9 cellular contexts compared by ENCODE assay signal in genomic region chr2:190409616-190410015, GRCh38. TPM values are rescaled to one million over a fixed set of nuclear protein-coding genes. Genes with fewer than 3 reads are reported as not detected.
DNase-seq lines count a peak whose midpoint lies in the region; ATAC-seq and TF ChIP-seq lines count a peak whose summit lies in the region.
"Had no signal": no experiment of that assay in that cellular context is flagged by ENCODE, and none has a peak within 500 bp of the region (broad histone marks: within the 10 kb centered on the region; RNA-seq: fewer than 3 reads in every experiment).

No MANE protein-coding gene starts in this region.

- no peak for ATAC-seq in CD4-positive, alpha-beta T cell (ENCODE audit: poor library complexity)
- ATAC-seq in GM23338 (no peak), left lung (no peak)

- peak overlapping the region; percentile 98 for H3K4me2 ChIP-seq in GM23338

- H3K27me3 Mint-ChIP-seq in CD4-positive, alpha-beta T cell, result no peaks in the 10 kb centered on the region
- H3K27me3 Mint-ChIP-seq in GM23338 (ENCODE audit: insufficient read depth, low read depth, poor library complexity), result peaks cover 7% of the 10 kb centered on the region
- H3K27me3 Mint-ChIP-seq in activated naive CD8-positive, alpha-beta T cell treated with anti-CD3 and anti-CD28 coated beads for 36 hours, result no peaks in the 10 kb centered on the region

- peaks cover 23% of the 10 kb centered on the region for H3K36me3 Mint-ChIP-seq in CD4-positive, alpha-beta T cell (ENCODE audit: low read depth)
- H3K36me3 Mint-ChIP-seq in GM23338 (ENCODE audit: low read depth), result no peaks in the 10 kb centered on the region
- peaks cover 8% of the 10 kb centered on the region for H3K36me3 Mint-ChIP-seq in activated naive CD8-positive, alpha-beta T cell treated with anti-CD3 and anti-CD28 coated beads for 36 hours

- H3K79me2 ChIP-seq in GM23338 (replicated peaks; ENCODE audit: insufficient read depth), result no peaks in the 10 kb centered on the region

- H3K9me3 ChIP-seq in CD4-positive, alpha-beta T cell (ENCODE audit: control insufficient read depth, low read length), result no peaks in the 10 kb centered on the region
- H3K9me3 ChIP-seq in muscle layer of colon (ENCODE audit: low read length) (no peaks in the 10 kb centered on the region), left lung (no peaks in the 10 kb centered on the region)

- no peaks in the 10 kb centered on the region for H4K20me1 ChIP-seq in GM23338 (replicated peaks; ENCODE audit: insufficient read depth)

- intact Hi-C loops in CD4-positive, alpha-beta T cell (cut with DNase I, micrococcal nuclease), result loop anchor here (2.0 to 10.0 kb wide), 6 partner anchors 108 to 1268 kb away; partner anchors contain the start of genes NAB1 (in 1 of the 2), NABP1 (in 1 of the 2) and NEMP2 (in 1 of the 2)
- intact Hi-C loops in left lung (cut with DNase I), result no loop called here

- no peaks in the 10 kb centered on the region for H3K27me3 ChIP-seq in CD4-positive, alpha-beta T cell (ENCODE audit: control insufficient read depth, insufficient read depth, low read length)
- peaks cover 48% of the 10 kb centered on the region for H3K27me3 ChIP-seq in GM23338 (ENCODE audit: insufficient read depth)
- no peaks in the 10 kb centered on the region for H3K27me3 ChIP-seq in muscle layer of colon (ENCODE audit: control insufficient read depth in 1 of 2, insufficient read depth in 2 of 2, low read length in 2 of 2)
- H3K27me3 ChIP-seq in left lung, result peaks cover 0 to 23% of the 10 kb centered on the region in 2 donors

- POLR2A ChIA-PET in CD4-positive, alpha-beta T cell (lab: Charles Lee), result interaction anchor here (0.7 to 5.5 kb wide), 6 partner anchors 90 to 471 kb away, joined by 3 to 100 read pairs (median 4); partner anchors contain the start of genes GLS and NEMP2

- no peaks in the 10 kb centered on the region for H3K9me2 ChIP-seq in GM23338 (ENCODE audit: insufficient read depth)

- H3K9me3 Mint-ChIP-seq in CD4-positive, alpha-beta T cell, result no peaks in the 10 kb centered on the region
- H3K9me3 Mint-ChIP-seq in GM23338, result no peaks in the 10 kb centered on the region
- H3K9me3 Mint-ChIP-seq in activated naive CD8-positive, alpha-beta T cell treated with anti-CD3 and anti-CD28 coated beads for 36 hours, result no peaks in the 10 kb centered on the region

- peak overlapping the region; percentile 94 for H3K4me3 Mint-ChIP-seq in CD4-positive, alpha-beta T cell
- H3K4me3 Mint-ChIP-seq in GM23338, result peak overlapping the region; percentile 78; the same call in 1 of the 3 replicates
- H3K4me3 Mint-ChIP-seq in activated naive CD8-positive, alpha-beta T cell treated with anti-CD3 and anti-CD28 coated beads for 36 hours, result peak overlapping the region; percentile 86

- H3K4me3 ChIP-seq in GM23338 (peak overlapping the region; percentile 90), muscle layer of colon (ENCODE audit: low read depth in 1 of 2, low read length in 2 of 2) (no peak overlapping the region), left lung (peak overlapping the region in 1 of 2 donors; percentile 73)

- H3K4me1 ChIP-seq in GM23338 (ENCODE audit: insufficient read depth), result peaks cover 40% of the 10 kb centered on the region
- H3K4me1 ChIP-seq in muscle layer of colon (ENCODE audit: insufficient read depth, low read length), result peaks cover 11% of the 10 kb centered on the region
- peaks cover 0 to 43% of the 10 kb centered on the region in 2 donors for H3K4me1 ChIP-seq in left lung

- H2AFZ ChIP-seq in GM23338, result no peak overlapping the region; the same call in 1 of the 2 replicates

- no peak for TF ChIP-seq CTCF in CD4-positive, alpha-beta T cell (IDR thresholded peaks at IDR 0.05)
- TF ChIP-seq CTCF in GM23338 (conservative IDR thresholded peaks at IDR 0.05; ENCODE audit: low read depth in 2 of 2) (no peak), left lung (IDR thresholded peaks at IDR 0.05) (no peak)

- CTCF ChIA-PET in CD4-positive, alpha-beta T cell (lab: Charles Lee), result interaction anchor here (0.9 kb wide), 1 partner anchor 27 kb away, joined by 3 read pairs; no protein-coding TSS in a partner anchor

- peaks cover 51% of the 10 kb centered on the region for H3K4me1 Mint-ChIP-seq in CD4-positive, alpha-beta T cell (ENCODE audit: low read depth)
- H3K4me1 Mint-ChIP-seq in GM23338, result peaks cover 32% of the 10 kb centered on the region
- H3K4me1 Mint-ChIP-seq in activated naive CD8-positive, alpha-beta T cell treated with anti-CD3 and anti-CD28 coated beads for 36 hours, result peaks cover 48% of the 10 kb centered on the region

- H3K27ac ChIP-seq in CD4-positive, alpha-beta T cell (ENCODE audit: low read depth, low read length), result peak overlapping the region; percentile 99
- H3K27ac ChIP-seq in GM23338 (ENCODE audit: low read depth), result no peak overlapping the region
- no peak overlapping the region for H3K27ac ChIP-seq in muscle layer of colon (ENCODE audit: low read depth, low read length)
- H3K27ac ChIP-seq in left lung, result peak overlapping the region in 1 of 2 donors; percentile 86

- no peak for DNase-seq in CD4-positive, alpha-beta T cell
- DNase-seq in GM23338 (ENCODE audit: low spot score) (no peak), left lung (no peak), hepatic stellate cell (ENCODE audit: low spot score) (no peak), iPS-NIHi11 (ENCODE audit: low spot score) (no peak), cortex of kidney (lab: John Stamatoyannopoulos, UW) (no peak)
- no peak for DNase-seq in activated naive CD8-positive, alpha-beta T cell treated with anti-CD3 and anti-CD28 coated beads for 36 hours
- DNase-seq: NCI-H446 treated with DMSO at 0.1 percent for 48 hours had no signal

- peak overlapping the region; percentile 60 for H3K9ac ChIP-seq in muscle layer of colon (ENCODE audit: low read length)

- H3F3A ChIP-seq in GM23338 (replicated peaks; ENCODE audit: low read depth), result no peaks in the 10 kb centered on the region

- H3K36me3 ChIP-seq in GM23338 (ENCODE audit: insufficient read depth), result no peaks in the 10 kb centered on the region
- no peaks in the 10 kb centered on the region for H3K36me3 ChIP-seq in muscle layer of colon (ENCODE audit: insufficient read depth, low read length)
- no peaks in the 10 kb centered on the region for H3K36me3 ChIP-seq in left lung

- peak overlapping the region; percentile 97 for H3K27ac Mint-ChIP-seq in CD4-positive, alpha-beta T cell
- H3K27ac Mint-ChIP-seq in GM23338, result no peak overlapping the region
- H3K27ac Mint-ChIP-seq in activated naive CD8-positive, alpha-beta T cell treated with anti-CD3 and anti-CD28 coated beads for 36 hours, result peak overlapping the region; percentile 90

TF ChIP-seq in GM23338, 12 proteins besides CTCF, POLR2A, EP300 and RAD21 (continues in another document):
- TF ChIP-seq ZNF114 (CRISPR knock-in tag; IDR thresholded peaks at IDR 0.05), result no peak
- no peak for TF ChIP-seq CREB1 (CRISPR knock-in tag; IDR thresholded peaks at IDR 0.05; ENCODE audit: low read depth)
- TF ChIP-seq STAT1 (IDR thresholded peaks at IDR 0.05; ENCODE audit: unreplicated experiment), result no peak
- no peak for TF ChIP-seq EZH2phosphoT487 (IDR thresholded peaks at IDR 0.05; ENCODE audit: unreplicated experiment)
- TF ChIP-seq NANOG (IDR thresholded peaks at IDR 0.05; ENCODE audit: borderline replicate concordance), result no peak

RNA-seq across cellular contexts. Expression of gene MFSD6, which starts 1.5 kb away (rescaled TPM):
- total RNA-seq in CD4-positive, alpha-beta T cell, result 10 to 100 TPM; 41.2 to 47.8 TPM
- 9.6 and 15.8 TPM in 2 replicates for total RNA-seq in GM23338 (2014; rRNA removed; shearing (Covaris generic))
- 2.3 and 3.1 TPM in 2 replicates for polyA plus RNA-seq in GM23338 (2016; fragmentation: Nextera tagmentation; extraction: Ambion mirVana)
- 10 to 100 TPM; 45.6 to 51.1 TPM for total RNA-seq in activated naive CD8-positive, alpha-beta T cell treated with anti-CD3 and anti-CD28 coated beads for 36 hours
- 10 to 100 TPM; 38.2 to 46.6 TPM for total RNA-seq in left lung

Comparison
In these comparisons a context has a peak if more than half of its experiments do, and no peak if none do; other contexts are left out.
1. intact Hi-C loops: an anchor here in CD4-positive, alpha-beta T cell (2.0 to 10.0 kb wide); none called in left lung.